In the genomic region with DNA sequence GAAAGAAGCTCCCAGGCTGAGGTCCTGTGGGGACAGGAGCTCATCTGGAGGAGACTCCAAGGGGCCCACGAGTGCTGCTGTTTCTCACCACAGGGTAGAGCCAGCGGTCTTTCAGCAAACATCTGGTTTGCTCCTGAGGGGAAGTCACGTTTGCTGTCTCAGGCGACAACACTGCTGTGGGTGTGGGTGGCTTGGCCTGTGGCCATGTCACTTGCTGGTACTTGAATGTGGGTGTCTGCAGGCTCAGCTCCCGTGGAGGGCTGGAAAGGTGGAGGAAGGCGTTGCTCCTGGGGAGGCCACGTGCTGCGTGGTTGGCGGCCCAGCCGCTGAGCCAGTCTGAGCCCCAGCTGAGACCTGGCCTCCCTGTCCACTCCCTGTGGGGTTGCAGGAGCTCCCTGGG, we compare ENCODE assay signal across 1 cellular context.
TF ChIP-seq lines count a peak whose summit lies in the region.

No MANE protein-coding gene starts in this region.

TF ChIP-seq in H1, 55 proteins besides CTCF, POLR2A, EP300 and RAD21 (continued from another document):
- TF ChIP-seq, protein P1, sequence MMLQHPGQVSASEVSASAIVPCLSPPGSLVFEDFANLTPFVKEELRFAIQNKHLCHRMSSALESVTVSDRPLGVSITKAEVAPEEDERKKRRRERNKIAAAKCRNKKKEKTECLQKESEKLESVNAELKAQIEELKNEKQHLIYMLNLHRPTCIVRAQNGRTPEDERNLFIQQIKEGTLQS (IDR thresholded peaks at IDR 0.05; ENCODE audit: insufficient read depth, low read depth, low read length): no peak
- TF ChIP-seq EZH2 (IDR thresholded peaks at IDR 0.05; ENCODE audit: low read depth, low read length, severe bottlenecking) (no peak), CEBPB (IDR thresholded peaks at IDR 0.05; ENCODE audit: low read depth, low read length) (no peak), TCF12 (IDR thresholded peaks at IDR 0.05; ENCODE audit: low read depth, low read length) (no peak)
